In the genomic region with DNA sequence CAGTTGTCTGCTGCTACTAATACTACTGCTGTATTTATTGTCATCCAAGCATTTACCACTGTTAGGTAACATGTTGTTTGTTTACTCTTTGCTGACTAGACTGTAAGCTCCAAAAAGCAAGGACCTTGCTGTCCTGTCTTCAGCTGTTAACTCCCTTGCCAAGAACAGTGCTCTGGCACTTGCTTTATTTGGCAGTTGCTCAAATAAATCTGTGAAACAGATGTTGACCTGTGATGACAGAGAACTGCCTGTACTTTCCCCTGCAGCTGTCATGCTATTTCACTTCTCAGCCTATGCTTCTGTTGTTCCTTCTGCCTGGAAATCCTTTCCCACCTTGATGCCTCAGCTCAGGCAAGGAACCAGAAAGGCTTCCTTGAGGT, we compare ENCODE assay signal across 8 cellular contexts.
DNase-seq lines count a peak whose midpoint lies in the region; ATAC-seq, FAIRE-seq and TF ChIP-seq lines count a peak whose summit lies in the region.

No MANE protein-coding gene starts in this region.

- no peaks in the 10 kb centered on the region for H3K4me1 Mint-ChIP-seq in activated naive CD8-positive, alpha-beta T cell treated with anti-CD3 and anti-CD28 coated beads for 36 hours
- no peaks in the 10 kb centered on the region for H3K4me1 Mint-ChIP-seq in activated CD8-positive, alpha-beta T cell treated with anti-CD3 and anti-CD28 coated beads for 36 hours (ENCODE audit: low read depth)
- no peaks in the 10 kb centered on the region for H3K4me1 Mint-ChIP-seq in activated CD8-positive, alpha-beta T cell treated with anti-CD3 and anti-CD28 coated beads, Interleukin-2, amount 10 ng/mL, durations not matched to agents 7 days and 5 days (ENCODE audit: low read depth)

- peak; percentile 66 for ATAC-seq in HG03135 (IDR thresholded peaks at IDR 0.05; ENCODE audit: unreplicated experiment)
- ATAC-seq in activated CD8-positive, alpha-beta T cell treated with anti-CD3 and anti-CD28 coated beads for 36 hours, result no peak
- no peak for ATAC-seq in activated CD8-positive, alpha-beta T cell treated with anti-CD3 and anti-CD28 coated beads, Interleukin-2, amount 10 ng/mL, durations not matched to agents 7 days and 5 days

- no peak overlapping the region for H2AFZ ChIP-seq in parathyroid adenoma

- intact Hi-C loops in activated CD8-positive, alpha-beta T cell treated with anti-CD3 and anti-CD28 coated beads for 36 hours (cut with micrococcal nuclease), result no loop called here

- no peaks in the 10 kb centered on the region for H3K9me3 ChIP-seq in parathyroid adenoma (ENCODE audit: control insufficient read depth, low read length)

- H3K4me3 ChIP-seq in cardiac fibroblast (replicated peaks in 1 of 2; ENCODE audit: low read depth in 2 of 2, low read length in 2 of 2) (no peak overlapping the region), parathyroid adenoma (ENCODE audit: low read depth, low read length) (no peak overlapping the region)

- CTCF ChIA-PET in activated CD8-positive, alpha-beta T cell treated with anti-CD3 and anti-CD28 coated beads for 36 hours (lab: Charles Lee), result no interaction called here
- CTCF ChIA-PET in activated CD8-positive, alpha-beta T cell treated with anti-CD3 and anti-CD28 coated beads, Interleukin-2, amount 10 ng/mL, durations not matched to agents 7 days and 5 days (lab: Charles Lee), result no interaction called here

- H3K79me2 ChIP-seq in parathyroid adenoma, result no peaks in the 10 kb centered on the region

- H3K4me2 ChIP-seq in parathyroid adenoma (ENCODE audit: low read length), result peak overlapping the region; percentile 11

- TF ChIP-seq CTCF in cardiac fibroblast (IDR thresholded peaks at IDR 0.05; ENCODE audit: low read depth, low read length) (no peak), parathyroid adenoma (IDR thresholded peaks at IDR 0.05) (no peak)
- no peak for TF ChIP-seq CTCF in activated CD8-positive, alpha-beta T cell treated with anti-CD3 and anti-CD28 coated beads for 36 hours (IDR thresholded peaks at IDR 0.05)

- H3K27ac ChIP-seq in parathyroid adenoma, result no peak overlapping the region

- no peaks in the 10 kb centered on the region for H3K9me3 Mint-ChIP-seq in activated naive CD8-positive, alpha-beta T cell treated with anti-CD3 and anti-CD28 coated beads for 36 hours
- peaks cover 2% of the 10 kb centered on the region for H3K9me3 Mint-ChIP-seq in activated CD8-positive, alpha-beta T cell treated with anti-CD3 and anti-CD28 coated beads for 36 hours
- H3K9me3 Mint-ChIP-seq in activated CD8-positive, alpha-beta T cell treated with anti-CD3 and anti-CD28 coated beads, Interleukin-2, amount 10 ng/mL, durations not matched to agents 7 days and 5 days (ENCODE audit: insufficient read depth), result no peaks in the 10 kb centered on the region

- H3K9ac ChIP-seq in parathyroid adenoma, result no peak overlapping the region

- H3K27me3 Mint-ChIP-seq in activated naive CD8-positive, alpha-beta T cell treated with anti-CD3 and anti-CD28 coated beads for 36 hours, result no peaks in the 10 kb centered on the region
- no peaks in the 10 kb centered on the region for H3K27me3 Mint-ChIP-seq in activated CD8-positive, alpha-beta T cell treated with anti-CD3 and anti-CD28 coated beads for 36 hours
- H3K27me3 Mint-ChIP-seq in activated CD8-positive, alpha-beta T cell treated with anti-CD3 and anti-CD28 coated beads, Interleukin-2, amount 10 ng/mL, durations not matched to agents 7 days and 5 days (ENCODE audit: low read depth), result no peaks in the 10 kb centered on the region

- H3K36me3 ChIP-seq in parathyroid adenoma (ENCODE audit: control insufficient read depth, insufficient read depth, low read length), result no peaks in the 10 kb centered on the region

- peak; percentile 57 for FAIRE-seq in GM18507 (lab: Jason Lieb, UNC)

- DNase-seq in GM18507 (ENCODE audit: extremely low spot score, insufficient read length, low read depth) (no peak), cardiac fibroblast (ENCODE audit: low read depth in 2 of 2) (peak; percentile 70 to 84), NOMO-1 treated with dmso at 0.1 percent for 144 hours (lab: John Stamatoyannopoulos, UW; ENCODE audit: unreplicated experiment) (no peak)
- DNase-seq in activated naive CD8-positive, alpha-beta T cell treated with anti-CD3 and anti-CD28 coated beads for 36 hours, result no peak
- no peak for DNase-seq in activated CD8-positive, alpha-beta T cell treated with anti-CD3 and anti-CD28 coated beads for 36 hours
- DNase-seq in activated CD8-positive, alpha-beta T cell treated with anti-CD3 and anti-CD28 coated beads, Interleukin-2, amount 10 ng/mL, durations not matched to agents 7 days and 5 days, result no peak

- no peak overlapping the region for H3K4me3 Mint-ChIP-seq in activated naive CD8-positive, alpha-beta T cell treated with anti-CD3 and anti-CD28 coated beads for 36 hours
- H3K4me3 Mint-ChIP-seq in activated CD8-positive, alpha-beta T cell treated with anti-CD3 and anti-CD28 coated beads for 36 hours, result no peak overlapping the region
- H3K4me3 Mint-ChIP-seq in activated CD8-positive, alpha-beta T cell treated with anti-CD3 and anti-CD28 coated beads, Interleukin-2, amount 10 ng/mL, durations not matched to agents 7 days and 5 days, result no peak overlapping the region

- peaks cover 7% of the 10 kb centered on the region for H3K4me1 ChIP-seq in parathyroid adenoma

- no peak overlapping the region for H3K27ac Mint-ChIP-seq in activated naive CD8-positive, alpha-beta T cell treated with anti-CD3 and anti-CD28 coated beads for 36 hours
- no peak overlapping the region for H3K27ac Mint-ChIP-seq in activated CD8-positive, alpha-beta T cell treated with anti-CD3 and anti-CD28 coated beads for 36 hours
- H3K27ac Mint-ChIP-seq in activated CD8-positive, alpha-beta T cell treated with anti-CD3 and anti-CD28 coated beads, Interleukin-2, amount 10 ng/mL, durations not matched to agents 7 days and 5 days, result no peak overlapping the region

- POLR2A ChIA-PET in activated CD8-positive, alpha-beta T cell treated with anti-CD3 and anti-CD28 coated beads for 36 hours (lab: Charles Lee), result no interaction called here
- POLR2A ChIA-PET in activated CD8-positive, alpha-beta T cell treated with anti-CD3 and anti-CD28 coated beads, Interleukin-2, amount 10 ng/mL, durations not matched to agents 7 days and 5 days (lab: Charles Lee), result no interaction called here

- peaks cover 19% of the 10 kb centered on the region for H3K36me3 Mint-ChIP-seq in activated naive CD8-positive, alpha-beta T cell treated with anti-CD3 and anti-CD28 coated beads for 36 hours
- H3K36me3 Mint-ChIP-seq in activated CD8-positive, alpha-beta T cell treated with anti-CD3 and anti-CD28 coated beads for 36 hours (ENCODE audit: low read depth), result peaks cover 22% of the 10 kb centered on the region
- peaks cover 9% of the 10 kb centered on the region for H3K36me3 Mint-ChIP-seq in activated CD8-positive, alpha-beta T cell treated with anti-CD3 and anti-CD28 coated beads, Interleukin-2, amount 10 ng/mL, durations not matched to agents 7 days and 5 days (ENCODE audit: low read depth)

- H3K27me3 ChIP-seq in parathyroid adenoma (ENCODE audit: control insufficient read depth, insufficient read depth, low read length), result no peaks in the 10 kb centered on the region

Comparison
In these comparisons a context has a peak if more than half of its experiments do, and no peak if none do; other contexts are left out.
1. DNase-seq: peak in cardiac fibroblast (2 of 2); none in GM18507 (single experiment), activated naive CD8-positive, alpha-beta T cell treated with anti-CD3 and anti-CD28 coated beads for 36 hours (single experiment), activated CD8-positive, alpha-beta T cell treated with anti-CD3 and anti-CD28 coated beads for 36 hours (single experiment), NOMO-1 treated with dmso at 0.1 percent for 144 hours (single experiment) and activated CD8-positive, alpha-beta T cell treated with anti-CD3 and anti-CD28 coated beads, Interleukin-2, amount 10 ng/mL, durations not matched to agents 7 days and 5 days (single experiment).